Comparison of ENCODE assay signal across 8 cellular contexts in genomic region chr5:110082194-110082593, GRCh38.
"Had no signal": no experiment of that assay in that cellular context is flagged by ENCODE, and none has a peak within 500 bp of the region (broad histone marks: within the 10 kb centered on the region; RNA-seq: fewer than 3 reads in every experiment).

No MANE protein-coding gene starts in this region.

- H3K4me3 ChIP-seq: GM12878 had no signal

- ATAC-seq: GM12878 had no signal

- DNase-seq: GDM1, GF-D8 had no signal

- FAIRE-seq: G401.6, GM12878, GM12891, GM12892, GM18507, GM19239 had no signal
